ENCODE assay signal across 20 cellular contexts in the genomic region with DNA sequence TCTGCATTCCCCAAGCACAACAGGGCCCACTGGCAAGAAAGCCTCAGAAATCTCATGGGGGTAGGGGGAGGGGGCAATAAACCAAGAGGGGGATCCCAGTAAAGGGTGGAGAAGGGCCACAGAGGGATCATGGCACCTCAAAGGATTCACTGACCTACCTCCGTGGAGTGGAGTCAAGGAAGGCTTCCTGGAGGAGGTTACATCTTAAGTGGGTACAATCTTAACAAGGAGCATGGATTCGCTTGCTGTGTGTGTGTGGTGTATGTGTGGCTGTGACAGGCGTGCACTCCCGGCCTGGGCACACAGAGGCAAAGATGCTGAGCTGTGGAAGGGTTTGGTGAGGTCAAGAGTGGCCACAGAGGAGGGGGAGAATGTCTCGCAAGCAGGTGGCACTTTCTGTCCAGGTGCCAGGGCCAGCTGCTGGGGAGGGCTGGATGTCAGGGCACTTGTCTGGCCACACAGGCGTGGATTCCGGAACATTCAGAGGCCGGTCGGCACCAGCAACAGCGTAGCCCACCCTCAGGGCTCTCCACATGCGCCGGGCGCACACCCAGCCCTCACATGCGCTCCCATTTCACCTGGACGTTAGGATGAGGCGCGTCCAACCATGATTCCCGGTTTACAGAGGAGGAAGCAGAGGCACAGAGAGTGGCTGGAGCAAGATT. TPM values are rescaled to one million over a fixed set of nuclear protein-coding genes. Genes with fewer than 3 reads are reported as not detected.
DNase-seq lines count a peak whose midpoint lies in the region; ATAC-seq and TF ChIP-seq lines count a peak whose summit lies in the region.
"Had no signal": no experiment of that assay in that cellular context is flagged by ENCODE, and none has a peak within 500 bp of the region (broad histone marks: within the 10 kb centered on the region; RNA-seq: fewer than 3 reads in every experiment).

No MANE protein-coding gene starts in this region.

- H3K14ac ChIP-seq in mesenchymal stem cell (ENCODE audit: low read length in 2 of 2) = no peak overlapping the region

- in situ Hi-C loops in Panc1 (cut with HindIII; ENCODE audit: low pct_unique_long_range_greater_than_20kb, low sequenced_read_pairs) = no loop called here

- no peak for TF ChIP-seq POLR2A in HCT116 (IDR thresholded peaks at IDR 0.05; ENCODE audit: borderline replicate concordance, extremely low read depth, insufficient read depth, insufficient read length)

- no peaks in the 10 kb centered on the region for H3K9me3 ChIP-seq in HCT116 (ENCODE audit: control insufficient read depth in 1 of 2, insufficient read depth in 1 of 2, low read depth in 1 of 2, low read length in 2 of 2)
- H3K9me3 ChIP-seq in Panc1 (ENCODE audit: control insufficient read depth, insufficient read depth, low read depth, low read length) = no peaks in the 10 kb centered on the region
- H3K9me3 ChIP-seq in mesenchymal stem cell (ENCODE audit: control insufficient read depth, low read length) = no peaks in the 10 kb centered on the region
- H3K9me3 ChIP-seq: SK-N-SH had no signal

- no peaks in the 10 kb centered on the region for H3K4me1 Mint-ChIP-seq in activated T-cell treated with anti-CD3 and anti-CD28 coated beads, Interleukin-2, amount 50 U/mL, for 72 hours (ENCODE audit: low read depth)
- H3K4me1 Mint-ChIP-seq: CD14-positive monocyte had no signal

- H4K91ac ChIP-seq in mesenchymal stem cell (ENCODE audit: low read length) = no peak overlapping the region

- peak overlapping the region; percentile 62 for H3K9ac ChIP-seq in HCT116 (ENCODE audit: low read length)
- H3K9ac ChIP-seq in mesenchymal stem cell (ENCODE audit: low read length) = no peak overlapping the region
- H3K9ac ChIP-seq: SK-N-SH had no signal

- no peak overlapping the region for H2BK120ac ChIP-seq in mesenchymal stem cell (ENCODE audit: low read depth, low read length)

- peak overlapping the region; percentile 95 for H3K4me2 ChIP-seq in HCT116 (ENCODE audit: low read length)
- H3K4me2 ChIP-seq in mesenchymal stem cell (ENCODE audit: low read length, poor library complexity, severe bottlenecking) = no peak overlapping the region

- H2AK5ac ChIP-seq in mesenchymal stem cell (ENCODE audit: low read length, severe bottlenecking) = peak overlapping the region; percentile 16

- H3K4me3 ChIP-seq in HCT116 (replicated peaks in 1 of 2; ENCODE audit: low read depth in 1 of 2, low read length in 2 of 2) = no peak overlapping the region
- no peak overlapping the region for H3K4me3 ChIP-seq in Panc1 (ENCODE audit: low read depth in 2 of 2, low read length in 2 of 2)
- H3K4me3 ChIP-seq in mesenchymal stem cell (ENCODE audit: insufficient read depth in 1 of 2, low read depth in 1 of 2, low read length in 2 of 2) = no peak overlapping the region

- POLR2A ChIA-PET in HCT116 (lab: Charles Lee) (no interaction called here), Panc1 (lab: Charles Lee) (no interaction called here)

- peaks cover 36% of the 10 kb centered on the region for H3K79me1 ChIP-seq in mesenchymal stem cell (replicated peaks; ENCODE audit: low read length, poor library complexity, severe bottlenecking)

- no peaks in the 10 kb centered on the region for H3K9me2 ChIP-seq in HCT116 (ENCODE audit: insufficient read depth)
- H3K9me2 ChIP-seq: SK-N-SH had no signal

- H2AFZ ChIP-seq in HCT116 (ENCODE audit: low read depth, low read length, poor library complexity, severe bottlenecking) (no peak overlapping the region), mesenchymal stem cell (ENCODE audit: low read depth, low read length) (no peak overlapping the region)

- ATAC-seq in HCT116 = no peak
- no peak for ATAC-seq in Panc1
- ATAC-seq in activated T-cell treated with anti-CD3 and anti-CD28 coated beads, Interleukin-2, amount 50 U/mL, for 72 hours (replicated peaks in 1 of 2) = no peak
- no peak for ATAC-seq in left colon

- no peaks in the 10 kb centered on the region for H3K36me3 ChIP-seq in HCT116 (ENCODE audit: control insufficient read depth in 1 of 2, insufficient read depth in 2 of 2, low read length in 2 of 2)
- H3K36me3 ChIP-seq in Panc1 (ENCODE audit: control insufficient read depth, insufficient read depth, low read length) = no peaks in the 10 kb centered on the region; the same call in 1 of the 2 replicates
- H3K36me3 ChIP-seq in mesenchymal stem cell (ENCODE audit: control insufficient read depth in 1 of 2, insufficient read depth in 2 of 2, low read depth in 1 of 2, low read length in 2 of 2) = peaks cover 0 to 55% of the 10 kb centered on the region in 2 experiments

- H3K9me3 Mint-ChIP-seq in activated T-cell treated with anti-CD3 and anti-CD28 coated beads, Interleukin-2, amount 50 U/mL, for 72 hours = peaks cover 2% of the 10 kb centered on the region in 2 donors

- peaks cover 26% of the 10 kb centered on the region for H3K27me3 ChIP-seq in HCT116 (ENCODE audit: insufficient read depth, low read length)
- no peaks in the 10 kb centered on the region for H3K27me3 ChIP-seq in Panc1 (ENCODE audit: control insufficient read depth, insufficient read depth, low read length)
- peaks cover 0 to 83% of the 10 kb centered on the region in 2 experiments for H3K27me3 ChIP-seq in mesenchymal stem cell (ENCODE audit: control insufficient read depth in 1 of 2, insufficient read depth in 1 of 2, low read length in 2 of 2)

- BruUV-seq in HCT116 (replicated peaks; lab: Mats Ljungman, UMichigan) (no TSS peak), Panc1 (replicated peaks; lab: Mats Ljungman, UMichigan) (no TSS peak)

- H3K4ac ChIP-seq in mesenchymal stem cell (ENCODE audit: low read depth in 1 of 2, low read length in 2 of 2) = no peak overlapping the region

- intact Hi-C loops in HCT116 (cut with micrococcal nuclease) (no loop called here), Panc1 (cut with micrococcal nuclease; ENCODE audit: unreplicated experiment) (no loop called here), left colon (cut with DNase I, micrococcal nuclease) (no loop called here)

- H3K27ac ChIP-seq in HCT116 (ENCODE audit: low read depth, low read length) = no peak overlapping the region
- H3K27ac ChIP-seq in Panc1 (ENCODE audit: low read length) = peak overlapping the region; percentile 83
- no peak overlapping the region for H3K27ac ChIP-seq in mesenchymal stem cell (ENCODE audit: low read length, poor library complexity, severe bottlenecking)
- H3K27ac ChIP-seq: HL-60 had no signal

- peaks cover 17 to 25% of the 10 kb centered on the region in 2 experiments for H3K4me1 ChIP-seq in HCT116 (ENCODE audit: control insufficient read depth in 1 of 2, insufficient read depth in 2 of 2, low read length in 2 of 2)
- peaks cover 48% of the 10 kb centered on the region for H3K4me1 ChIP-seq in Panc1 (ENCODE audit: control insufficient read depth, insufficient read depth, low read length)
- H3K4me1 ChIP-seq in mesenchymal stem cell (ENCODE audit: control insufficient read depth, insufficient read depth, low read depth, low read length) = peaks cover 45% of the 10 kb centered on the region

- no peaks in the 10 kb centered on the region for H3K79me2 ChIP-seq in HCT116 (ENCODE audit: insufficient read depth, low read length)

- H2BK12ac ChIP-seq in mesenchymal stem cell (ENCODE audit: low read length in 2 of 2) = no peak overlapping the region

- no peak overlapping the region for H4K8ac ChIP-seq in mesenchymal stem cell (ENCODE audit: low read length)

- no peaks in the 10 kb centered on the region for H3K36me3 Mint-ChIP-seq in activated T-cell treated with anti-CD3 and anti-CD28 coated beads, Interleukin-2, amount 50 U/mL, for 72 hours (ENCODE audit: insufficient read depth in 2 of 2)
- H3K36me3 Mint-ChIP-seq: CD14-positive monocyte had no signal

- RAD21 ChIA-PET in HCT116 (lab: Charles Lee; ENCODE audit: low non-redundant PET in 1 of 2, low total read pairs in 2 of 2, uncharacterized antibody in 2 of 2, unreplicated experiment in 2 of 2) = no interaction called here

- no peak overlapping the region for H2BK5ac ChIP-seq in mesenchymal stem cell (ENCODE audit: low read depth, low read length, poor library complexity, severe bottlenecking)

- peaks cover 18% of the 10 kb centered on the region for H3K27me3 Mint-ChIP-seq in activated T-cell treated with anti-CD3 and anti-CD28 coated beads, Interleukin-2, amount 50 U/mL, for 72 hours (ENCODE audit: low read depth)

- DNase-seq in HCT116 (ENCODE audit: low read depth, low spot score) (no peak), Panc1 (ENCODE audit: low read depth, low spot score) (no peak), mesenchymal stem cell (no peak), amniotic stem cell (lab: John Stamatoyannopoulos, UW) (no peak), left colon (no peak), A172 (ENCODE audit: low spot score) (no peak)
- no peak for DNase-seq in activated T-cell treated with anti-CD3 and anti-CD28 coated beads, Interleukin-2, amount 50 U/mL, for 72 hours
- DNase-seq: AML-193, H7, NCI-H1105, NCI-H2171, NCI-H345, NCI-H524, NCI-H82, OCI-M1, RPMI8226, SIG-M5, SK-N-SH had no signal

- 87% methylated on average over 18 of the region's 18 CpGs for WGBS in mesenchymal stem cell

- no peak for TF ChIP-seq RAD21 in HCT116 (IDR thresholded peaks at IDR 0.05; ENCODE audit: low read depth)

- no peak overlapping the region for H3K27ac Mint-ChIP-seq in activated T-cell treated with anti-CD3 and anti-CD28 coated beads, Interleukin-2, amount 50 U/mL, for 72 hours

- H4K20me1 ChIP-seq in HCT116 (ENCODE audit: insufficient read depth) = no peaks in the 10 kb centered on the region

- no peak overlapping the region for H3K4me3 Mint-ChIP-seq in activated T-cell treated with anti-CD3 and anti-CD28 coated beads, Interleukin-2, amount 50 U/mL, for 72 hours

- no peak overlapping the region for H3K23ac ChIP-seq in mesenchymal stem cell (ENCODE audit: low read length in 2 of 2)

- TF ChIP-seq CTCF in HCT116 (IDR thresholded peaks at IDR 0.05 in 2 of 3, conservative IDR thresholded peaks at IDR 0.05 in 1 of 3; ENCODE audit: borderline replicate concordance in 1 of 3, insufficient read depth in 1 of 3, low read depth in 2 of 3, low read length in 2 of 3) (no peak), Panc1 (IDR thresholded peaks at IDR 0.05) (no peak)

- H3K18ac ChIP-seq in mesenchymal stem cell (ENCODE audit: low read depth in 1 of 2, low read length in 2 of 2) = no peak overlapping the region

- CTCF ChIA-PET in HCT116 (lab: Charles Lee) = no interaction called here
- CTCF ChIA-PET in Panc1 (lab: Charles Lee) = no interaction called here

- H2BK15ac ChIP-seq in mesenchymal stem cell (ENCODE audit: low read depth, poor library complexity, severe bottlenecking) = no peak overlapping the region

TF ChIP-seq in HCT116, 20 proteins besides CTCF, POLR2A, EP300 and RAD21:
- TF ChIP-seq POLR2AphosphoS5 (IDR thresholded peaks at IDR 0.05; ENCODE audit: low read depth, low read length) = no peak
TF ChIP-seq in HCT116: peak in this region for 0.

RNA-seq across cellular contexts. Expression of gene WNT7B, which starts 43.3 kb away (rescaled TPM):
- total RNA-seq in HCT116 (2021; ENCODE audit: unreplicated experiment) (10.5 TPM), Panc1 (2021; ENCODE audit: unreplicated experiment) (52.1 TPM), left colon (not detected)
- polyA plus RNA-seq in HCT116 (2012) = 12.9 and 15.2 TPM in 2 replicates
- polyA plus RNA-seq in Panc1 (2012; ENCODE audit: insufficient read length) = 46.4 TPM
- not detected for polyA plus RNA-seq in mesenchymal stem cell (2013, experiment 1 of 2)
- polyA plus RNA-seq in mesenchymal stem cell (2013, experiment 2 of 2) = not detected
- not detected for total RNA-seq in activated T-cell treated with anti-CD3 and anti-CD28 coated beads, Interleukin-2, amount 50 U/mL, for 72 hours
- total RNA-seq in A172 (2014; rRNA removed; shearing (Covaris generic)) = 4.5 and 6.3 TPM in 2 replicates
- polyA plus RNA-seq: CD14-positive monocyte had no signal
